Comparison of ENCODE assay signal across 9 cellular contexts in the genomic region with DNA sequence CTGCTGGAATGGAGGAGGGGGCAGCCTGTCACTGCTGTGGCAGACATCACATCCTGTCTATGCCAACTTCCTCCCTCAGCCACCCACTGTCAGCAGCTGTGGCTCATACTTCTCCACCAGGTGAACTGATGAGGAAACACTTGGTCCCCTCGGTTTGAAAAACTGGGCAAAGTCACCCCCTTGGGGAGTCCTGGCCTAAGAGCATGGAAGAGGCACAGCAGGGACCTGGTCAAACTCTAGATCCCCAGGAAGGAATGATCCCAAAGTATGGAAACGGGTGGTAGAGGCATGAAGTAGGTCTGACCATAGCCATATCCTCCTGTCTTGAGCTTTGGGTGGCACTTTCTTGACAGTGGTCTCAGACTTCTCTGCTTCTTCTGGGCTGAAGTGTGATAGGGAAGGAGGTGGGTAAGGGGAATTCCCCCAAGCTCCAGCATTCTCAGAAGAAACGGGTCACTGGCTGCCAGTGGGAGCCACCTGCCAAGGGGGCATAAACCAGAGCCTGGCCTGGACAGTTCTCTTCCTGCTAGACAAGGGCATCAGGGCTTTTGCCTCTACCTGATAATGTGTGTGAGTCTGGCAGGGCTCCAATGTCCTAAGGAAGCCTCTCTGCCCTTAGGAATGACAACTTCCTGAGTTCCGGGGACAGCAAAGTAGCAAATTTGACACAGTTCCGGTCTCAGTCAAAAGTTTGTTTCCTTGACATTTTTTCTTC. TPM values are rescaled to one million over a fixed set of nuclear protein-coding genes. Genes with fewer than 3 reads are reported as not detected.
A peak's percentile ranks its signal among the peaks of the same experiment; 100 is the strongest.
DNase-seq lines count a peak whose midpoint lies in the region; ATAC-seq, FAIRE-seq and TF ChIP-seq lines count a peak whose summit lies in the region.
"Had no signal": no experiment of that assay in that cellular context is flagged by ENCODE, and none has a peak within 500 bp of the region (broad histone marks: within the 10 kb centered on the region; RNA-seq: fewer than 3 reads in every experiment).

No MANE protein-coding gene starts in this region.

- H3K36me3 ChIP-seq in K562 (ENCODE audit: control insufficient read depth, insufficient read depth, low read length) (no peaks in the 10 kb centered on the region), gastrocnemius medialis (no peaks in the 10 kb centered on the region)

- no TSS peak for BruUV-seq in K562 (replicated peaks; lab: Mats Ljungman, UMichigan)

- no peaks in the 10 kb centered on the region for H3K9me1 ChIP-seq in K562 (ENCODE audit: control insufficient read depth, insufficient read depth, low read length)

- no peaks in the 10 kb centered on the region for H4K20me1 ChIP-seq in K562 (replicated peaks; ENCODE audit: control insufficient read depth, insufficient read depth, low read length)

- ATAC-seq in K562 (no peak), gastrocnemius medialis (no peak), HG03108 (IDR thresholded peaks at IDR 0.05; ENCODE audit: unreplicated experiment) (no peak), GM19324 (IDR thresholded peaks at IDR 0.05; ENCODE audit: low FRiP score, unreplicated experiment) (no peak)

- H3K79me2 ChIP-seq in K562 (ENCODE audit: control insufficient read depth, insufficient read depth, low read length), result no peaks in the 10 kb centered on the region; the same call in 2 of the 3 replicates

- 30% methylated on average over 4 of the region's 5 CpGs for WGBS in K562 (ENCODE audit: insufficient coverage, low coverage, missing lambda C conversion rate)

- no peak for FAIRE-seq in K562 (lab: Jason Lieb, UNC)
- FAIRE-seq: G401.6 had no signal

- CTCF ChIA-PET in K562 (lab: Yijun Ruan, JAX; ENCODE audit: low intra/inter-chr PET ratio), result no interaction called here

- H3K27me3 ChIP-seq in K562 (ENCODE audit: control insufficient read depth in 2 of 2, insufficient read depth in 2 of 2, low read length in 2 of 2) (no peaks in the 10 kb centered on the region), gastrocnemius medialis (no peaks in the 10 kb centered on the region)

- H3K4me1 ChIP-seq in K562 (replicated peaks in 1 of 2; ENCODE audit: control insufficient read depth in 2 of 2, insufficient read depth in 2 of 2, low read length in 2 of 2) (peaks cover 20 to 40% of the 10 kb centered on the region in 2 experiments), gastrocnemius medialis (peaks cover 70 to 72% of the 10 kb centered on the region in 2 donors)

- H3K9me3 ChIP-seq in K562 (replicated peaks; ENCODE audit: control insufficient read depth, insufficient read depth, low read depth, low read length), result no peaks in the 10 kb centered on the region
- H3K9me3 ChIP-seq in gastrocnemius medialis, result no peaks in the 10 kb centered on the region

- POLR2A ChIA-PET in K562 (lab: Yijun Ruan, JAX), result interaction anchor here (0.7 kb wide), 1 partner anchor 9 kb away, joined by 5 read pairs; no protein-coding TSS in a partner anchor

- H3K9ac ChIP-seq in K562 (ENCODE audit: insufficient read depth in 1 of 2, low read depth in 2 of 2, low read length in 2 of 2), result peak overlapping the region in 1 of 2 experiments; percentile 18; a peak in 1 of 4 replicates

- no peak for TF ChIP-seq EP300 in K562 (IDR thresholded peaks at IDR 0.05; ENCODE audit: low read length)

- no peak for TF ChIP-seq CTCF in K562 (IDR thresholded peaks at IDR 0.05 in 2 of 3, conservative IDR thresholded peaks at IDR 0.05 in 1 of 3; ENCODE audit: insufficient read depth in 2 of 3, low read depth in 1 of 3, low read length in 3 of 3)
- no peak for TF ChIP-seq CTCF in gastrocnemius medialis (IDR thresholded peaks at IDR 0.05 in 4 of 5, conservative IDR thresholded peaks at IDR 0.05 in 1 of 5)

- no peak overlapping the region for H3K4me3 ChIP-seq in K562
- H3K4me3 ChIP-seq in gastrocnemius medialis, result no peak overlapping the region

- TF ChIP-seq RAD21 in K562 (CRISPR knock-in tag; conservative IDR thresholded peaks at IDR 0.05 in 1 of 2, IDR thresholded peaks at IDR 0.05 in 1 of 2), result no peak

- TF ChIP-seq POLR2A in K562 (conservative IDR thresholded peaks at IDR 0.05) (no peak), gastrocnemius medialis (IDR thresholded peaks at IDR 0.05) (no peak)

- peak; percentile 45 for DNase-seq in CD1c-positive myeloid dendritic cell (ENCODE audit: extremely low spot score)
- DNase-seq in T-helper 1 cell, result peak; percentile 25 to 85 (median 52)
- DNase-seq in K562 (ENCODE audit: extremely low read depth in 1 of 4, low spot score in 3 of 4), result peak in 1 of 4 experiments; percentile 45
- DNase-seq in gastrocnemius medialis, result no peak
- DNase-seq in NCI-H128 (lab: John Stamatoyannopoulos, UW; ENCODE audit: unreplicated experiment), result no peak
- DNase-seq in NCI-H82 treated with DMSO at 0.1 percent for 48 hours (lab: John Stamatoyannopoulos, UW; ENCODE audit: unreplicated experiment), result no peak

- H3K27ac ChIP-seq in K562 (ENCODE audit: extremely low read depth, low read depth, low read length), result peak overlapping the region; percentile 37; the same call in 1 of the 3 replicates
- peak overlapping the region; percentile 81 to 90 (median 84) for H3K27ac ChIP-seq in gastrocnemius medialis

- in situ Hi-C loops in K562 (cut with MboI) (no loop called here), gastrocnemius medialis (cut with MboI; ENCODE audit: low sequenced_read_pairs in 4 of 4) (no loop called here)

- peak overlapping the region; percentile 35 for H3K4me2 ChIP-seq in K562 (ENCODE audit: insufficient read depth, low read length)

- peak overlapping the region; percentile 57 for H2AFZ ChIP-seq in K562 (ENCODE audit: low read depth, low read length)

- intact Hi-C loops in K562 (cut with micrococcal nuclease), result loop anchor here (5.0 kb wide), 1 partner anchor 36 kb away; a partner anchor contains a TSS
- intact Hi-C loops in gastrocnemius medialis (cut with DNase I; ENCODE audit: low total_unique reads), result no loop called here

TF ChIP-seq in K562, 482 proteins besides CTCF, POLR2A, EP300 and RAD21 (continues in another document):
- TF ChIP-seq ZBTB17 (CRISPR knock-in tag; IDR thresholded peaks at IDR 0.05), result 0 out of 2 replicates have a peak, but pooled peaks have one; percentile 17

RNA-seq across cellular contexts. Expression of a gene that starts 36.0 kb away (rescaled TPM):
- total RNA-seq in K562 (2011; cell fraction: chromatin; rRNA removed; ENCODE audit: low replicate concordance), result 38.8 and 46.8 TPM in 2 replicates
- total RNA-seq in K562 (2011; cell fraction: nucleolus; rRNA removed), result 17.4 and 19.8 TPM in 2 replicates
- 20.3 and 21.7 TPM in 2 replicates for total RNA-seq in K562 (2011; cell fraction: nucleoplasm; rRNA removed)
- total RNA-seq in K562 (2014; rRNA removed), result 8.8 and 9.5 TPM in 2 replicates
- total RNA-seq in K562 (2014; rRNA removed; fragmentation: Illumina TruSeq; extraction: Trizol), result 6.8 and 7.9 TPM in 2 replicates
- total RNA-seq in K562 (2015; rRNA removed; fragmentation: Illumina TruSeq; extraction: Trizol), result 6.4 and 7.1 TPM in 2 replicates
- 11.1 and 14.4 TPM in 2 replicates for total RNA-seq in K562 (2021)
- 6.9 and 7.0 TPM in 2 replicates for polyA plus RNA-seq in K562 (2011; rRNA removed)
- 5.4 and 7.5 TPM in 2 replicates for polyA plus RNA-seq in K562 (2011; cell fraction: cytosol; rRNA removed)
- polyA plus RNA-seq in K562 (2011; cell fraction: nucleus; rRNA removed), result 22.2 and 25.7 TPM in 2 replicates
- 8.6 and 13.4 TPM in 2 replicates for polyA plus RNA-seq in K562 (2012)
- polyA plus RNA-seq in K562 (2014; fragmentation: Illumina TruSeq; extraction: Trizol), result 6.7 and 7.7 TPM in 2 replicates
- under 1 TPM; 0.49 to 0.53 TPM for polyA plus RNA-seq in K562 (2014; fragmentation: Nextera tagmentation; extraction: Ambion mirVana)
- 5.4 and 7.4 TPM in 2 replicates for polyA plus RNA-seq in K562 (2014; rRNA removed)
- polyA minus RNA-seq in K562 (2011; rRNA and poly(A)+ RNA removed), result 17.9 and 21.0 TPM in 2 replicates
- polyA minus RNA-seq in K562 (2011; cell fraction: cytosol; rRNA and poly(A)+ RNA removed), result 8.6 and 11.9 TPM in 2 replicates
- polyA minus RNA-seq in K562 (2011; cell fraction: nucleus; rRNA and poly(A)+ RNA removed), result 8.9 and 16.9 TPM in 2 replicates
- total RNA-seq in gastrocnemius medialis, result 1 to 10 TPM; 2.0 to 5.5 (median 4.9) TPM

RNA-seq across cellular contexts. Expression of a gene that starts 47.8 kb away (rescaled TPM):
- 27.4 and 49.5 TPM in 2 replicates for total RNA-seq in K562 (2011; cell fraction: chromatin; rRNA removed; ENCODE audit: low replicate concordance)
- total RNA-seq in K562 (2011; cell fraction: nucleolus; rRNA removed), result 25.0 and 28.2 TPM in 2 replicates
- total RNA-seq in K562 (2011; cell fraction: nucleoplasm; rRNA removed), result 29.6 and 35.8 TPM in 2 replicates
- total RNA-seq in K562 (2014; rRNA removed) (5.7 and 7.1 TPM in 2 replicates), K562 (2014; rRNA removed; fragmentation: Illumina TruSeq; extraction: Trizol) (5.0 and 5.8 TPM in 2 replicates), K562 (2015; rRNA removed; fragmentation: Illumina TruSeq; extraction: Trizol) (4.8 TPM in 2 replicates), K562 (2021) (8.5 and 10.6 TPM in 2 replicates), gastrocnemius medialis (10 to 100 TPM; 17.6 to 21.3 (median 20.2) TPM)
- polyA plus RNA-seq in K562 (2011; rRNA removed) (4.5 and 5.2 TPM in 2 replicates), K562 (2014; fragmentation: Illumina TruSeq; extraction: Trizol) (4.6 and 5.1 TPM in 2 replicates), K562 (2014; fragmentation: Nextera tagmentation; extraction: Ambion mirVana) (under 1 TPM; 0.55 to 0.85 TPM), K562 (2014; rRNA removed) (7.8 and 10.0 TPM in 2 replicates)
- 2.2 and 3.2 TPM in 2 replicates for polyA plus RNA-seq in K562 (2011; cell fraction: cytosol; rRNA removed)
- polyA plus RNA-seq in K562 (2011; cell fraction: nucleus; rRNA removed), result 40.9 and 42.4 TPM in 2 replicates
- 6.1 and 6.4 TPM in 2 replicates for polyA plus RNA-seq in K562 (2012)
- polyA minus RNA-seq in K562 (2011; rRNA and poly(A)+ RNA removed), result 4.4 and 4.5 TPM in 2 replicates
- polyA minus RNA-seq in K562 (2011; cell fraction: cytosol; rRNA and poly(A)+ RNA removed), result 1.5 and 3.0 TPM in 2 replicates
- 9.7 and 12.3 TPM in 2 replicates for polyA minus RNA-seq in K562 (2011; cell fraction: nucleus; rRNA and poly(A)+ RNA removed)

Comparison
In these comparisons a context has a peak if more than half of its experiments do, and no peak if none do; other contexts are left out.
1. DNase-seq: peak in CD1c-positive myeloid dendritic cell (single experiment) and T-helper 1 cell (5 of 5); none in gastrocnemius medialis (0 of 2), NCI-H128 (single experiment) and NCI-H82 treated with DMSO at 0.1 percent for 48 hours (single experiment).